ENCODE assay signal across 21 cellular contexts in genomic region chr9:107322643-107323042, GRCh38. TPM values are rescaled to one million over a fixed set of nuclear protein-coding genes. Genes with fewer than 3 reads are reported as not detected.
A peak's percentile ranks its signal among the peaks of the same experiment; 100 is the strongest.
DNase-seq lines count a peak whose midpoint lies in the region; ATAC-seq and TF ChIP-seq lines count a peak whose summit lies in the region.
"Had no signal": no experiment of that assay in that cellular context is flagged by ENCODE, and none has a peak within 500 bp of the region (broad histone marks: within the 10 kb centered on the region; RNA-seq: fewer than 3 reads in every experiment).

No MANE protein-coding gene starts in this region.

- H3K9ac ChIP-seq in subcutaneous abdominal adipose tissue (ENCODE audit: low read length in 5 of 5) = no peak overlapping the region
- H3K9ac ChIP-seq: BLaER1 treated with 17β-estradiol and CSF1 and Interleukin-3, amounts not matched to agents 10 nM and 100 nM had no signal

- H3K4me3 Mint-ChIP-seq in activated CD8-positive, alpha-beta T cell treated with anti-CD3 and anti-CD28 coated beads, Interleukin-2, amount 10 ng/mL, durations not matched to agents 7 days and 5 days = no peak overlapping the region
- H3K4me3 Mint-ChIP-seq: CD8-positive, alpha-beta T cell had no signal

- CTCF ChIA-PET in activated CD8-positive, alpha-beta T cell treated with anti-CD3 and anti-CD28 coated beads, Interleukin-2, amount 10 ng/mL, durations not matched to agents 7 days and 5 days (lab: Charles Lee) = interaction anchor here (3.5 kb wide), 1 partner anchor 19 kb away, joined by 19 read pairs; no protein-coding TSS in a partner anchor

- no peak for TF ChIP-seq CTCF in cardiac muscle cell (IDR thresholded peaks at IDR 0.05; ENCODE audit: low read depth, low read length)
- TF ChIP-seq CTCF in right lobe of liver (IDR thresholded peaks at IDR 0.05) = no peak

- H3K4me1 ChIP-seq in cardiac muscle cell (ENCODE audit: low read depth) = no peaks in the 10 kb centered on the region
- peaks cover 0 to 15% (median 5%) of the 10 kb centered on the region in 4 donors for H3K4me1 ChIP-seq in right lobe of liver
- peaks cover 0 to 9% (median 4%) of the 10 kb centered on the region in 5 donors for H3K4me1 ChIP-seq in subcutaneous abdominal adipose tissue (ENCODE audit: control insufficient read depth in 5 of 5, insufficient read depth in 5 of 5, low read length in 5 of 5)
- H3K4me1 ChIP-seq: SJCRH30 had no signal

- H3K27ac ChIP-seq in cardiac muscle cell (peak overlapping the region; percentile 38), right lobe of liver (no peak overlapping the region), subcutaneous abdominal adipose tissue (ENCODE audit: low read depth, low read length) (peak overlapping the region; percentile 52)
- H3K27ac ChIP-seq: SJCRH30 had no signal

- H3K27me3 ChIP-seq in cardiac muscle cell = no peaks in the 10 kb centered on the region
- no peaks in the 10 kb centered on the region for H3K27me3 ChIP-seq in right lobe of liver
- H3K27me3 ChIP-seq in subcutaneous abdominal adipose tissue (ENCODE audit: control insufficient read depth in 5 of 5, insufficient read depth in 4 of 5, low read length in 5 of 5) = no peaks in the 10 kb centered on the region
- H3K27me3 ChIP-seq: BLaER1 treated with 17β-estradiol and CSF1 and Interleukin-3, amounts not matched to agents 10 nM and 100 nM; SJCRH30 had no signal

- no peaks in the 10 kb centered on the region for H3K27me3 Mint-ChIP-seq in activated CD8-positive, alpha-beta T cell treated with anti-CD3 and anti-CD28 coated beads, Interleukin-2, amount 10 ng/mL, durations not matched to agents 7 days and 5 days (ENCODE audit: low read depth)

- H3K36me3 ChIP-seq in cardiac muscle cell (peaks cover 54% of the 10 kb centered on the region), right lobe of liver (peaks cover 0 to 53% (median 22%) of the 10 kb centered on the region in 4 donors), subcutaneous abdominal adipose tissue (ENCODE audit: control insufficient read depth in 5 of 5, insufficient read depth in 5 of 5, low read length in 5 of 5) (peaks cover 28 to 60% (median 35%) of the 10 kb centered on the region in 5 donors)

- TF ChIP-seq POLR2A in right lobe of liver (IDR thresholded peaks at IDR 0.05) = no peak

- DNase-seq in cardiac muscle cell (ENCODE audit: low read depth in 1 of 2, low spot score in 1 of 2) (no peak), left cardiac atrium (no peak), dermis blood vessel endothelial cell (peak; percentile 21), right lobe of liver (no peak), NCI-H69 (lab: John Stamatoyannopoulos, UW) (no peak)
- DNase-seq in activated CD8-positive, alpha-beta T cell treated with anti-CD3 and anti-CD28 coated beads, Interleukin-2, amount 10 ng/mL, durations not matched to agents 7 days and 5 days = no peak
- no peak for DNase-seq in stimulated activated naive CD4-positive, alpha-beta T cell (lab: John Stamatoyannopoulos, UW)
- DNase-seq: 8988T; CD8-positive, alpha-beta T cell; DND-41; MM.1S; NCI-H1092; NCI-H1436 treated with DMSO at 0.1 percent for 48 hours; NCI-H1930; NCI-H2227 treated with DMSO at 0.1 percent for 48 hours; NCI-H510A; NCI-H748 treated with DMSO at 0.1 percent for 48 hours; SJCRH30 had no signal

- H3K27ac Mint-ChIP-seq in activated CD8-positive, alpha-beta T cell treated with anti-CD3 and anti-CD28 coated beads, Interleukin-2, amount 10 ng/mL, durations not matched to agents 7 days and 5 days = no peak overlapping the region
- H3K27ac Mint-ChIP-seq: CD8-positive, alpha-beta T cell had no signal

- H3K4me1 Mint-ChIP-seq in activated CD8-positive, alpha-beta T cell treated with anti-CD3 and anti-CD28 coated beads, Interleukin-2, amount 10 ng/mL, durations not matched to agents 7 days and 5 days (ENCODE audit: low read depth) = peaks cover 14% of the 10 kb centered on the region

- peaks cover 68% of the 10 kb centered on the region for H3K36me3 Mint-ChIP-seq in activated CD8-positive, alpha-beta T cell treated with anti-CD3 and anti-CD28 coated beads, Interleukin-2, amount 10 ng/mL, durations not matched to agents 7 days and 5 days (ENCODE audit: low read depth)

- H3K9me3 ChIP-seq in cardiac muscle cell (ENCODE audit: low read depth) (no peaks in the 10 kb centered on the region), right lobe of liver (no peaks in the 10 kb centered on the region), subcutaneous abdominal adipose tissue (ENCODE audit: control insufficient read depth in 5 of 5, low read length in 5 of 5) (no peaks in the 10 kb centered on the region)

- POLR2A ChIA-PET in activated CD8-positive, alpha-beta T cell treated with anti-CD3 and anti-CD28 coated beads, Interleukin-2, amount 10 ng/mL, durations not matched to agents 7 days and 5 days (lab: Charles Lee) = interaction anchor here (1.0 kb wide), 1 partner anchor 39 kb away, joined by 4 read pairs; no protein-coding TSS in a partner anchor

- ATAC-seq in left cardiac atrium = no peak
- peak; percentile 63 to 88 (median 74) for ATAC-seq in right lobe of liver
- ATAC-seq in activated CD8-positive, alpha-beta T cell treated with anti-CD3 and anti-CD28 coated beads, Interleukin-2, amount 10 ng/mL, durations not matched to agents 7 days and 5 days = no peak
- ATAC-seq: CD8-positive, alpha-beta T cell; K562 had no signal

- no peak overlapping the region for H3K4me3 ChIP-seq in cardiac muscle cell
- no peak overlapping the region for H3K4me3 ChIP-seq in right lobe of liver
- H3K4me3 ChIP-seq in subcutaneous abdominal adipose tissue (ENCODE audit: low read depth in 1 of 5, low read length in 5 of 5) = no peak overlapping the region
- H3K4me3 ChIP-seq: BLaER1 treated with 17β-estradiol and CSF1 and Interleukin-3, amounts not matched to agents 10 nM and 100 nM; K562; SJCRH30 had no signal

- peaks cover 10% of the 10 kb centered on the region for H3K9me3 Mint-ChIP-seq in activated CD8-positive, alpha-beta T cell treated with anti-CD3 and anti-CD28 coated beads, Interleukin-2, amount 10 ng/mL, durations not matched to agents 7 days and 5 days (ENCODE audit: insufficient read depth)

- 72% methylated on average over 5 of the region's 5 CpGs for WGBS in right lobe of liver (ENCODE audit: insufficient coverage, low coverage, low lambda C conversion rate, missing lambda C conversion rate)

- intact Hi-C loops in left cardiac atrium (cut with DNase I) (no loop called here), right lobe of liver (cut with DNase I) (no loop called here)

RNA-seq across cellular contexts. Expression of gene RAD23B, which starts 39.6 kb away (rescaled TPM):
- total RNA-seq in cardiac muscle cell (84.7 and 88.5 TPM in 2 replicates), left cardiac atrium (10 to 100 TPM; 87.6 to 88.7 TPM), dermis blood vessel endothelial cell (75.0 and 98.8 TPM in 2 replicates), right lobe of liver (100 to 1,000 TPM in 2 of 6 experiments, 10 to 100 TPM in 4; 86.9 to 110 (median 99.1) TPM)
- 11.7 and 13.6 TPM in 2 replicates for polyA plus RNA-seq in cardiac muscle cell
- 100 to 1,000 TPM; 104 to 106 TPM for total RNA-seq in activated CD8-positive, alpha-beta T cell treated with anti-CD3 and anti-CD28 coated beads, Interleukin-2, amount 10 ng/mL, durations not matched to agents 7 days and 5 days

Comparison
In these comparisons a context has a peak if more than half of its experiments do, and no peak if none do; other contexts are left out.
1. H3K27ac ChIP-seq: peak in cardiac muscle cell (single experiment) and subcutaneous abdominal adipose tissue (single experiment); none in right lobe of liver (0 of 3).
2. ATAC-seq: peak in right lobe of liver (4 of 4); none in left cardiac atrium (0 of 2) and activated CD8-positive, alpha-beta T cell treated with anti-CD3 and anti-CD28 coated beads, Interleukin-2, amount 10 ng/mL, durations not matched to agents 7 days and 5 days (single experiment).